27 cellular contexts compared by ENCODE assay signal in genomic region chr12:83317641-83318040, GRCh38.
"Had no signal": no experiment of that assay in that cellular context is flagged by ENCODE, and none has a peak within 500 bp of the region (broad histone marks: within the 10 kb centered on the region; RNA-seq: fewer than 3 reads in every experiment).

No MANE protein-coding gene starts in this region.

- H3K36me3 ChIP-seq: brain microvascular endothelial cell, MG63 had no signal

- H3K4me3 Mint-ChIP-seq: activated CD4-positive, alpha-beta T cell treated with anti-CD3 and anti-CD28 coated beads, Interleukin-2, amount 10 ng/mL, durations not matched to agents 24 days and 14 days; activated CD8-positive, alpha-beta T cell treated with anti-CD3 and anti-CD28 coated beads for 36 hours; activated naive CD4-positive, alpha-beta T cell treated with anti-CD3 and anti-CD28 coated beads for 36 hours; activated naive CD8-positive, alpha-beta T cell treated with anti-CD3 and anti-CD28 coated beads, Interleukin-2, amount 50 U/mL, for 24 hours; T-helper 1 cell treated with Interleukin-12 subunit alpha and Interleukin-12 subunit beta and Interleukin-4 antibody, amounts not matched to agents 30 μg/mL and 1 μg/mL, for 36 hours; T-helper 2 cell treated with Interferon-gamma antibody and Interleukin-4, amounts not matched to agents 5 μg/mL and 100 μg/mL, for 36 hours had no signal

- H3K4me2 ChIP-seq: PC-9 had no signal

- H2AFZ ChIP-seq: PC-9 had no signal

- H3K9me3 ChIP-seq: MG63 had no signal

- H3K27ac ChIP-seq: brain microvascular endothelial cell, PC-9 had no signal

- DNase-seq: activated CD4-positive, alpha-beta T cell treated with anti-CD3 and anti-CD28 coated beads, Interleukin-2, amount 10 ng/mL, durations not matched to agents 24 days and 14 days; activated CD4-positive, alpha-beta T cell treated with anti-CD3 and anti-CD28 coated beads, Interleukin-2, amount 50 U/mL, for 4 hours; activated CD8-positive, alpha-beta T cell treated with anti-CD3 and anti-CD28 coated beads for 36 hours; activated gamma-delta T cell treated with Interleukin-2 at 50 U/mL for 16 hours; activated naive CD4-positive, alpha-beta T cell treated with anti-CD3 and anti-CD28 coated beads for 36 hours; activated naive CD8-positive, alpha-beta T cell treated with anti-CD3 and anti-CD28 coated beads, Interleukin-2, amount 50 U/mL, for 24 hours; activated T-cell treated with anti-CD3 and anti-CD28 coated beads, Interleukin-2, amount 50 U/mL, for 1 hour; anterior cingulate cortex; brain microvascular endothelial cell; Kasumi-1; KG1; MG63; NCI-H1048; NCI-H1105 treated with DMSO at 0.1 percent for 48 hours; NCI-H1436; NCI-H1694; NCI-H1930; NCI-H2081 treated with DMSO at 0.1 percent for 48 hours; NCI-H510A; NCI-H526; NCI-H748 treated with DMSO at 0.1 percent for 48 hours; NK-92 treated with Interleukin-12 subunit alpha and Interleukin-12 subunit beta, amount 100 ng/mL, for 24 hours; PC-9; Right ventricle myocardium superior had no signal

- H3K4me3 ChIP-seq: MG63, PC-9 had no signal

- H3K27me3 ChIP-seq: brain microvascular endothelial cell, MG63 had no signal

- H3K36me3 Mint-ChIP-seq: activated naive CD4-positive, alpha-beta T cell treated with anti-CD3 and anti-CD28 coated beads, Interleukin-2, amount 50 U/mL, for 72 hours had no signal

- ATAC-seq: activated CD8-positive, alpha-beta T cell treated with anti-CD3 and anti-CD28 coated beads for 36 hours; activated naive CD4-positive, alpha-beta T cell treated with anti-CD3 and anti-CD28 coated beads, Interleukin-2, amount 50 U/mL, for 72 hours; activated naive CD8-positive, alpha-beta T cell treated with anti-CD3 and anti-CD28 coated beads, Interleukin-2, amount 50 U/mL, for 24 hours had no signal

- H3K27me3 Mint-ChIP-seq: activated CD4-positive, alpha-beta T cell treated with anti-CD3 and anti-CD28 coated beads, Interleukin-2, amount 10 ng/mL, durations not matched to agents 24 days and 14 days; activated CD8-positive, alpha-beta T cell treated with anti-CD3 and anti-CD28 coated beads for 36 hours; activated naive CD8-positive, alpha-beta T cell treated with anti-CD3 and anti-CD28 coated beads, Interleukin-2, amount 50 U/mL, for 24 hours had no signal

- H3K27ac Mint-ChIP-seq: activated CD4-positive, alpha-beta T cell treated with anti-CD3 and anti-CD28 coated beads, Interleukin-2, amount 10 ng/mL, durations not matched to agents 24 days and 14 days; activated CD8-positive, alpha-beta T cell treated with anti-CD3 and anti-CD28 coated beads for 36 hours; activated naive CD4-positive, alpha-beta T cell treated with anti-CD3 and anti-CD28 coated beads for 36 hours; activated naive CD4-positive, alpha-beta T cell treated with anti-CD3 and anti-CD28 coated beads, Interleukin-2, amount 50 U/mL, for 72 hours; activated naive CD8-positive, alpha-beta T cell treated with anti-CD3 and anti-CD28 coated beads, Interleukin-2, amount 50 U/mL, for 24 hours; T-helper 1 cell treated with Interleukin-12 subunit alpha and Interleukin-12 subunit beta and Interleukin-4 antibody, amounts not matched to agents 30 μg/mL and 1 μg/mL, for 36 hours; T-helper 2 cell treated with Interferon-gamma antibody and Interleukin-4, amounts not matched to agents 5 μg/mL and 100 μg/mL, for 36 hours had no signal

- H3K4me1 Mint-ChIP-seq: activated CD4-positive, alpha-beta T cell treated with anti-CD3 and anti-CD28 coated beads, Interleukin-2, amount 10 ng/mL, durations not matched to agents 24 days and 14 days; activated naive CD8-positive, alpha-beta T cell treated with anti-CD3 and anti-CD28 coated beads, Interleukin-2, amount 50 U/mL, for 24 hours had no signal

- H3K9me3 Mint-ChIP-seq: activated CD4-positive, alpha-beta T cell treated with anti-CD3 and anti-CD28 coated beads, Interleukin-2, amount 10 ng/mL, durations not matched to agents 24 days and 14 days; T-helper 1 cell treated with Interleukin-12 subunit alpha and Interleukin-12 subunit beta and Interleukin-4 antibody, amounts not matched to agents 30 μg/mL and 1 μg/mL, for 36 hours; T-helper 2 cell treated with Interferon-gamma antibody and Interleukin-4, amounts not matched to agents 5 μg/mL and 100 μg/mL, for 36 hours had no signal
